ENCODE assay signal across 18 cellular contexts in the genomic region with DNA sequence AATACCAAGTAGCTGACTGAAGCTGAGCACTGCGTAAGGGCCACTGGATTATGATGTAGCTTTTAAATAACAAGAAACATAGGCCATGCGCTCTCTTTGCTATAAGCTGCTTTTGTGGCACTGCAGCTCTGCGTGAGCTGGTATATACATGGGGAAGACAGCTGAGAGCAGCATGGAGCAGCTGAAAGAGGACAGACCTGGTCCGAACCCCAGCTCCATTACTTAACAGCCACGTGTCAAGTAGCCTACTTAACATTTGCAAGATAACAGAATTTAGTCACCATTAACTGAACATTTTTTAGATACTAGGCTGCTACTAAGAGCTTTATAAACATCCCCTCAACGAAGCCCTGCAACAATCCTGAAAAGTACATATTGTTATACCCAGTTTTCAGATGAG.
DNase-seq lines count a peak whose midpoint lies in the region; ATAC-seq, FAIRE-seq and TF ChIP-seq lines count a peak whose summit lies in the region.
"Had no signal": no experiment of that assay in that cellular context is flagged by ENCODE, and none has a peak within 500 bp of the region (broad histone marks: within the 10 kb centered on the region; RNA-seq: fewer than 3 reads in every experiment).

No MANE protein-coding gene starts in this region.

- no peak for TF ChIP-seq RAD21 in HepG2 (CRISPR knock-in tag; IDR thresholded peaks at IDR 0.05)

- H3K27ac ChIP-seq in HepG2 (ENCODE audit: extremely low read length, insufficient read depth, low read length) (no peak overlapping the region), right lobe of liver (no peak overlapping the region), heart left ventricle (peak overlapping the region in 11 of 12 donors; percentile 20 to 81 (median 61)), right atrium auricular region (no peak overlapping the region)

- CTCF ChIA-PET in HepG2 (lab: Yijun Ruan, JAX; ENCODE audit: low intra/inter-chr PET ratio, low total read pairs) = no interaction called here

- in situ Hi-C loops in HepG2 (cut with HindIII; ENCODE audit: extremely low pct_ligation_motif_present, low pct_unique_long_range_greater_than_20kb) = no loop called here

- no peak for TF ChIP-seq EP300 in HepG2 (IDR thresholded peaks at IDR 0.05; ENCODE audit: low read depth in 2 of 2, low read length in 2 of 2)
- no peak for TF ChIP-seq EP300 in HepG2 (CRISPR knock-in tag; IDR thresholded peaks at IDR 0.05; ENCODE audit: borderline replicate concordance)

- H3K9me3 ChIP-seq in HepG2 (ENCODE audit: low read length) (no peaks in the 10 kb centered on the region), right lobe of liver (no peaks in the 10 kb centered on the region), heart left ventricle (no peaks in the 10 kb centered on the region), right atrium auricular region (no peaks in the 10 kb centered on the region)

- TF ChIP-seq CTCF in HepG2 (CRISPR knock-in tag; IDR thresholded peaks at IDR 0.05) = no peak
- TF ChIP-seq CTCF in right lobe of liver (IDR thresholded peaks at IDR 0.05) = no peak
- no peak for TF ChIP-seq CTCF in heart left ventricle (IDR thresholded peaks at IDR 0.05)
- TF ChIP-seq CTCF in right atrium auricular region (IDR thresholded peaks at IDR 0.05) = no peak

- peaks cover 11 to 51% of the 10 kb centered on the region in 2 experiments for H3K36me3 ChIP-seq in HepG2 (replicated peaks in 1 of 2; ENCODE audit: control insufficient read depth in 1 of 2, insufficient read depth in 2 of 2, low read length in 2 of 2)
- H3K36me3 ChIP-seq in right lobe of liver = peaks cover 4 to 59% (median 27%) of the 10 kb centered on the region in 4 donors
- H3K36me3 ChIP-seq in heart left ventricle = peaks cover 0 to 7% (median 0%) of the 10 kb centered on the region in 9 donors
- H3K36me3 ChIP-seq in right atrium auricular region = no peaks in the 10 kb centered on the region

- no TSS peak for BruUV-seq in HepG2 (replicated peaks; lab: Mats Ljungman, UMichigan)

- no peak overlapping the region for H2AFZ ChIP-seq in HepG2 (ENCODE audit: low read length)
- H2AFZ ChIP-seq: GM23338 had no signal

- ATAC-seq in HepG2 (no peak), right lobe of liver (no peak), heart left ventricle (peak; percentile 63 to 86 (median 69))
- ATAC-seq: GM23338 had no signal

- no peak for FAIRE-seq in HepG2 (lab: Jason Lieb, UNC)
- FAIRE-seq: GM12892, HTR-8/SVneo had no signal

- no peak for TF ChIP-seq POLR2A in HepG2 (IDR thresholded peaks at IDR 0.05; ENCODE audit: insufficient read depth in 1 of 2, low read depth in 2 of 2, low read length in 2 of 2)
- TF ChIP-seq POLR2A in right lobe of liver (IDR thresholded peaks at IDR 0.05) = no peak
- no peak for TF ChIP-seq POLR2A in heart left ventricle (IDR thresholded peaks at IDR 0.05)

- no peaks in the 10 kb centered on the region for H3K27me3 ChIP-seq in HepG2 (ENCODE audit: control insufficient read depth in 1 of 2, insufficient read depth in 2 of 2, low read length in 2 of 2)
- H3K27me3 ChIP-seq in right lobe of liver = no peaks in the 10 kb centered on the region
- H3K27me3 ChIP-seq in heart left ventricle = no peaks in the 10 kb centered on the region
- H3K27me3 ChIP-seq in right atrium auricular region = no peaks in the 10 kb centered on the region

- no peak overlapping the region for H3K4me3 ChIP-seq in HepG2 (replicated peaks in 1 of 3; ENCODE audit: insufficient read depth in 1 of 3, low read depth in 2 of 3, low read length in 3 of 3)
- no peak overlapping the region for H3K4me3 ChIP-seq in right lobe of liver
- H3K4me3 ChIP-seq in heart left ventricle = peak overlapping the region in 10 of 12 donors; percentile 5 to 62 (median 41)
- no peak overlapping the region for H3K4me3 ChIP-seq in right atrium auricular region
- H3K4me3 ChIP-seq: GM23338 had no signal

- no peak for DNase-seq in HepG2 (ENCODE audit: low spot score)
- no peak for DNase-seq in right lobe of liver
- peak in 2 of 5 donors; percentile 44 to 51 for DNase-seq in heart left ventricle
- DNase-seq in right atrium auricular region (ENCODE audit: low spot score) = peak; percentile 38
- no peak for DNase-seq in CD1c-positive myeloid dendritic cell (ENCODE audit: extremely low spot score)
- DNase-seq in NAMALWA (ENCODE audit: low spot score) = no peak
- no peak for DNase-seq in COLO668 (lab: John Stamatoyannopoulos, UW; ENCODE audit: unreplicated experiment)
- DNase-seq: ACHN; C1 segment of cervical spinal cord; CD4-positive, alpha-beta memory T cell; COR-L47; DND-41; GDM1; H7; KBM-7 had no signal

- intact Hi-C loops in HepG2 (cut with micrococcal nuclease; ENCODE audit: unreplicated experiment) (no loop called here), right lobe of liver (cut with DNase I) (no loop called here), heart left ventricle (cut with DNase I) (no loop called here)

- no peak overlapping the region for H3K4me2 ChIP-seq in HepG2 (ENCODE audit: low read depth, low read length)
- H3K4me2 ChIP-seq: GM23338 had no signal

- WGBS in HepG2 (ENCODE audit: low lambda C conversion rate) = 98% methylated on average over 6 of the region's 6 CpGs
- 85% methylated on average over 6 of the region's 6 CpGs for WGBS in right lobe of liver (ENCODE audit: insufficient coverage, low coverage, low lambda C conversion rate, missing lambda C conversion rate)
- WGBS in heart left ventricle, 4 donors = 47 to 62% (median 53%) methylated on average over 6 of the region's 6 CpGs

- no peaks in the 10 kb centered on the region for H3K79me2 ChIP-seq in HepG2 (ENCODE audit: insufficient read depth, low read length)

- POLR2A ChIA-PET in HepG2 (lab: Yijun Ruan, JAX) = no interaction called here

- H4K20me1 ChIP-seq in HepG2 (ENCODE audit: insufficient read depth, low read length) = no peaks in the 10 kb centered on the region

- no peak overlapping the region for H3K9ac ChIP-seq in HepG2 (ENCODE audit: insufficient read depth, low read depth, low read length)

- H3K4me1 ChIP-seq in HepG2 (ENCODE audit: insufficient read depth, low read length) (no peaks in the 10 kb centered on the region), right lobe of liver (no peaks in the 10 kb centered on the region), heart left ventricle (peaks cover 0 to 19% (median 0%) of the 10 kb centered on the region in 12 donors), right atrium auricular region (peaks cover 0 to 7% of the 10 kb centered on the region in 2 donors)

TF ChIP-seq in HepG2, 621 proteins besides CTCF, POLR2A, EP300 and RAD21:
- TF ChIP-seq CHCHD3 (CRISPR knock-in tag; IDR thresholded peaks at IDR 0.05) (no peak), ZNF629 (CRISPR knock-in tag; conservative IDR thresholded peaks at IDR 0.05) (peak; percentile 43; the same call in 1 of the 2 replicates), HNRNPLL (IDR thresholded peaks at IDR 0.05; ENCODE audit: low read depth, low read length, poor library complexity, severe bottlenecking) (no peak), ZNF619 (CRISPR knock-in tag; IDR thresholded peaks at IDR 0.05) (no peak)
- TF ChIP-seq, protein P1, sequence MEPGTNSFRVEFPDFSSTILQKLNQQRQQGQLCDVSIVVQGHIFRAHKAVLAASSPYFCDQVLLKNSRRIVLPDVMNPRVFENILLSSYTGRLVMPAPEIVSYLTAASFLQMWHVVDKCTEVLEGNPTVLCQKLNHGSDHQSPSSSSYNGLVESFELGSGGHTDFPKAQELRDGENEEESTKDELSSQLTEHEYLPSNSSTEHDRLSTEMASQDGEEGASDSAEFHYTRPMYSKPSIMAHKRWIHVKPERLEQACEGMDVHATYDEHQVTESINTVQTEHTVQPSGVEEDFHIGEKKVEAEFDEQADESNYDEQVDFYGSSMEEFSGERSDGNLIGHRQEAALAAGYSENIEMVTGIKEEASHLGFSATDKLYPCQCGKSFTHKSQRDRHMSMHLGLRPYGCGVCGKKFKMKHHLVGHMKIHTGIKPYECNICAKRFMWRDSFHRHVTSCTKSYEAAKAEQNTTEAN (CRISPR knock-in tag; conservative IDR thresholded peaks at IDR 0.05) = no peak

Comparison
In these comparisons a context has a peak if more than half of its experiments do, and no peak if none do; other contexts are left out.
1. H3K27ac ChIP-seq: peak in heart left ventricle (11 of 12); none in HepG2 (single experiment), right lobe of liver (0 of 3) and right atrium auricular region (0 of 2).
2. H3K4me3 ChIP-seq: peak in heart left ventricle (10 of 12); none in HepG2 (0 of 3), right lobe of liver (0 of 3) and right atrium auricular region (0 of 2).
3. ATAC-seq: peak in heart left ventricle (4 of 4); none in HepG2 (single experiment) and right lobe of liver (0 of 4).